Comparison of ENCODE assay signal across 15 cellular contexts in genomic region chr3:45139372-45139894, GRCh38. TPM values are rescaled to one million over a fixed set of nuclear protein-coding genes. Genes with fewer than 3 reads are reported as not detected.
DNase-seq lines count a peak whose midpoint lies in the region; ATAC-seq and TF ChIP-seq lines count a peak whose summit lies in the region.
"Had no signal": no experiment of that assay in that cellular context is flagged by ENCODE, and none has a peak within 500 bp of the region (broad histone marks: within the 10 kb centered on the region; RNA-seq: fewer than 3 reads in every experiment).

No MANE protein-coding gene starts in this region.

- H3K4me1 ChIP-seq in muscle layer of duodenum (ENCODE audit: control insufficient read depth in 1 of 2, insufficient read depth in 2 of 2, low read length in 2 of 2) (peaks cover 0 to 7% of the 10 kb centered on the region in 2 donors), uterus (peaks cover 0 to 4% of the 10 kb centered on the region in 2 donors), BE2C (no peaks in the 10 kb centered on the region)

- DNase-seq in Right ventricle myocardium superior (no peak), cardiac septum (ENCODE audit: low spot score) (no peak), uterus (peak; percentile 31 to 77), BE2C (no peak), DMS153 (lab: John Stamatoyannopoulos, UW) (no peak)
- no peak for DNase-seq in activated CD4-positive, alpha-beta T cell treated with anti-CD3 and anti-CD28 coated beads for 4 hours
- DNase-seq: activated CD4-positive, alpha-beta T cell treated with anti-CD3 and anti-CD28 coated beads, Interleukin-2, amount 50 U/mL, for 4 hours; NCI-H510A treated with DMSO at 0.1 percent for 48 hours; RPMI8226 had no signal

- peaks cover 5% of the 10 kb centered on the region for H3K36me3 Mint-ChIP-seq in dendritic cell treated with granulocyte-macrophage colony-stimulating factor and Interleukin-4, amounts not matched to agents 40 ng/mL and 50 ng/mL, for 4 days (ENCODE audit: low read depth)

- peaks cover 65% of the 10 kb centered on the region for H3K4me1 Mint-ChIP-seq in dendritic cell treated with granulocyte-macrophage colony-stimulating factor and Interleukin-4, amounts not matched to agents 40 ng/mL and 50 ng/mL, for 4 days (ENCODE audit: low read depth)

- H3K27ac Mint-ChIP-seq in dendritic cell treated with granulocyte-macrophage colony-stimulating factor and Interleukin-4, amounts not matched to agents 40 ng/mL and 50 ng/mL, for 4 days: peak overlapping the region; percentile 83
- H3K27ac Mint-ChIP-seq: activated T-helper 1 cell treated with anti-CD3 and anti-CD28 coated beads, Interleukin-12 subunit alpha, Interleukin-12 subunit beta, Interleukin-2, Interleukin-4 antibody, amounts not matched to agents 30 ng/mL and 10 ng/mL and 1 ng/mL, durations not matched to agents 14 hours and 24 hours and 36 hours; T-helper 1 cell treated with Interleukin-12 subunit alpha and Interleukin-12 subunit beta and Interleukin-4 antibody, amounts not matched to agents 30 μg/mL and 1 μg/mL, for 36 hours had no signal

- H3K9me3 ChIP-seq in muscle layer of duodenum (ENCODE audit: control insufficient read depth in 1 of 2, low read length in 2 of 2) (no peaks in the 10 kb centered on the region), uterus (no peaks in the 10 kb centered on the region), BE2C (no peaks in the 10 kb centered on the region)

- H3K9me3 Mint-ChIP-seq in dendritic cell treated with granulocyte-macrophage colony-stimulating factor and Interleukin-4, amounts not matched to agents 40 ng/mL and 50 ng/mL, for 4 days: peaks cover 8% of the 10 kb centered on the region
- H3K9me3 Mint-ChIP-seq: activated T-helper 1 cell treated with anti-CD3 and anti-CD28 coated beads, Interleukin-12 subunit alpha, Interleukin-12 subunit beta, Interleukin-2, Interleukin-4 antibody, amounts not matched to agents 30 ng/mL and 10 ng/mL and 1 ng/mL, durations not matched to agents 14 hours and 24 hours and 36 hours; T-helper 1 cell treated with Interleukin-12 subunit alpha and Interleukin-12 subunit beta and Interleukin-4 antibody, amounts not matched to agents 30 μg/mL and 1 μg/mL, for 36 hours had no signal

- peak overlapping the region; percentile 42 for H3K27ac ChIP-seq in muscle layer of duodenum (ENCODE audit: low read length)
- H3K27ac ChIP-seq in uterus: peak overlapping the region; percentile 67 to 86
- H3K27ac ChIP-seq: 22Rv1 had no signal

- H3K27me3 Mint-ChIP-seq in dendritic cell treated with granulocyte-macrophage colony-stimulating factor and Interleukin-4, amounts not matched to agents 40 ng/mL and 50 ng/mL, for 4 days: no peaks in the 10 kb centered on the region

- H3K27me3 ChIP-seq in muscle layer of duodenum (ENCODE audit: low read depth, low read length) (no peaks in the 10 kb centered on the region), uterus (no peaks in the 10 kb centered on the region), BE2C (no peaks in the 10 kb centered on the region)

- TF ChIP-seq CTCF in uterus (IDR thresholded peaks at IDR 0.05) (no peak), BE2C (IDR thresholded peaks at IDR 0.05; ENCODE audit: low read depth, low read length) (no peak)

- no peaks in the 10 kb centered on the region for H3K36me3 ChIP-seq in muscle layer of duodenum (ENCODE audit: control insufficient read depth in 1 of 2, insufficient read depth in 2 of 2, low read length in 2 of 2)
- H3K36me3 ChIP-seq in uterus: no peaks in the 10 kb centered on the region
- H3K36me3 ChIP-seq in BE2C: no peaks in the 10 kb centered on the region

- intact Hi-C loops in Right ventricle myocardium superior (cut with DNase I) (no loop called here), cardiac septum (cut with DNase I) (no loop called here), uterus (cut with DNase I; ENCODE audit: low total_unique reads) (no loop called here)
- intact Hi-C loops in dendritic cell treated with granulocyte-macrophage colony-stimulating factor and Interleukin-4, amounts not matched to agents 40 ng/mL and 50 ng/mL, for 4 days (cut with micrococcal nuclease): loop anchor here (5.0 kb wide), 1 partner anchor 97 kb away; no protein-coding TSS in a partner anchor

- ATAC-seq in Right ventricle myocardium superior (ENCODE audit: poor library complexity): peak; percentile 17

- H3K4me3 Mint-ChIP-seq in dendritic cell treated with granulocyte-macrophage colony-stimulating factor and Interleukin-4, amounts not matched to agents 40 ng/mL and 50 ng/mL, for 4 days: peak overlapping the region; percentile 13
- H3K4me3 Mint-ChIP-seq: activated T-helper 1 cell treated with anti-CD3 and anti-CD28 coated beads, Interleukin-12 subunit alpha, Interleukin-12 subunit beta, Interleukin-2, Interleukin-4 antibody, amounts not matched to agents 30 ng/mL and 10 ng/mL and 1 ng/mL, durations not matched to agents 14 hours and 24 hours and 36 hours; T-helper 1 cell treated with Interleukin-12 subunit alpha and Interleukin-12 subunit beta and Interleukin-4 antibody, amounts not matched to agents 30 μg/mL and 1 μg/mL, for 36 hours had no signal

- H3K4me3 ChIP-seq in muscle layer of duodenum (ENCODE audit: low read depth in 1 of 2, low read length in 2 of 2) (no peak overlapping the region), uterus (peak overlapping the region in 1 of 2 donors; percentile 13), BE2C (ENCODE audit: low read depth, low read length) (no peak overlapping the region)

- no peak for TF ChIP-seq POLR2A in uterus (IDR thresholded peaks at IDR 0.05)

RNA-seq across cellular contexts. Expression of gene CDCP1, which starts 6.7 kb away (rescaled TPM):
- total RNA-seq in Right ventricle myocardium superior: 0.38 TPM
- 0.57 TPM for total RNA-seq in cardiac septum
- 10 to 100 TPM in 1 of 4 donors, 1 to 10 TPM in 3; 1.8 to 14.2 (median 4.0) TPM for total RNA-seq in uterus
- polyA plus RNA-seq in BE2C (2012; ENCODE audit: insufficient read depth, insufficient read length, low read depth): not detected
- polyA plus RNA-seq: neural cell had no signal

Comparison
In these comparisons a context has a peak if more than half of its experiments do, and no peak if none do; other contexts are left out.
1. DNase-seq: peak in uterus (2 of 2); none in Right ventricle myocardium superior (single experiment), cardiac septum (single experiment), BE2C (single experiment), DMS153 (single experiment) and activated CD4-positive, alpha-beta T cell treated with anti-CD3 and anti-CD28 coated beads for 4 hours (0 of 2).